In the genomic region with DNA sequence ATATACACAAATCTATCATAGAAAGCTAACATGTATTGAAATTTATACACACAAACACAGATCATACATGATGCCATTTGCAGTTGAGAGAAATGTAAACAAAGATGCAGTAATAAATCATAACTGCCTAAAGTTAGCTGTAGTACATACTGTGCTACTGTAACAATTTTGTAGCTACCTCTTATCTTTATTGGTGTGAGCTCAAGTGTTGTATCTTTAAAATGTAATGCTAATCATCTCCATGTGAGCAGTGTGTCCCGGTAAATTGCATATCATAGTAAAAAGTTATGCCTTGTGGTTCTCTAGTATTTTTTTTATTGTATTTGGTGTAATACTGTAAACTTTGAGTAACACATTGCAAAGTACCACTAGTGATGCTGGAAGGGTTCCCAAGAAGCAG, we compare ENCODE assay signal across 14 cellular contexts. TPM values are rescaled to one million over a fixed set of nuclear protein-coding genes. Genes with fewer than 3 reads are reported as not detected.
DNase-seq lines count a peak whose midpoint lies in the region; ATAC-seq, FAIRE-seq and TF ChIP-seq lines count a peak whose summit lies in the region.
"Had no signal": no experiment of that assay in that cellular context is flagged by ENCODE, and none has a peak within 500 bp of the region (broad histone marks: within the 10 kb centered on the region; RNA-seq: fewer than 3 reads in every experiment).

No MANE protein-coding gene starts in this region.

- TF ChIP-seq RAD21 in K562 (CRISPR knock-in tag; conservative IDR thresholded peaks at IDR 0.05 in 1 of 2, IDR thresholded peaks at IDR 0.05 in 1 of 2) = no peak

- TF ChIP-seq EP300 in K562 (IDR thresholded peaks at IDR 0.05; ENCODE audit: low read length) (no peak), ovary (IDR thresholded peaks at IDR 0.05) (no peak)

- H3K4me1 ChIP-seq in K562 (replicated peaks in 1 of 2; ENCODE audit: control insufficient read depth in 2 of 2, insufficient read depth in 2 of 2, low read length in 2 of 2) = no peaks in the 10 kb centered on the region; a peak in 1 of 5 replicates
- no peaks in the 10 kb centered on the region for H3K4me1 ChIP-seq in ovary (ENCODE audit: insufficient read depth)

- H3K4me3 ChIP-seq in K562 = no peak overlapping the region
- no peak overlapping the region for H3K4me3 ChIP-seq in ovary
- H3K4me3 ChIP-seq: BLaER1 treated with 17β-estradiol and CSF1 and Interleukin-3, amounts not matched to agents 10 nM and 100 nM had no signal

- H3K27me3 ChIP-seq in K562 (ENCODE audit: control insufficient read depth in 2 of 2, insufficient read depth in 2 of 2, low read length in 2 of 2) = no peaks in the 10 kb centered on the region
- no peaks in the 10 kb centered on the region for H3K27me3 ChIP-seq in ovary
- H3K27me3 ChIP-seq: BLaER1 treated with 17β-estradiol and CSF1 and Interleukin-3, amounts not matched to agents 10 nM and 100 nM had no signal

- H3K9me1 ChIP-seq in K562 (ENCODE audit: control insufficient read depth, insufficient read depth, low read length) = no peaks in the 10 kb centered on the region

- FAIRE-seq in GM19239 (lab: Jason Lieb, UNC) (peak; percentile 26), K562 (lab: Jason Lieb, UNC) (no peak), urothelium cell line (lab: Jason Lieb, UNC) (peak; percentile 92)
- FAIRE-seq: H1, HepG2 had no signal

- H2AFZ ChIP-seq in K562 (ENCODE audit: low read depth, low read length) = no peak overlapping the region

- BruUV-seq in K562 (replicated peaks; lab: Mats Ljungman, UMichigan) = no TSS peak

- TF ChIP-seq POLR2A in K562 (conservative IDR thresholded peaks at IDR 0.05) (no peak), ovary (IDR thresholded peaks at IDR 0.05) (no peak)

- no peak overlapping the region for H3K9ac ChIP-seq in K562 (ENCODE audit: insufficient read depth in 1 of 2, low read depth in 2 of 2, low read length in 2 of 2)
- H3K9ac ChIP-seq: BLaER1 treated with 17β-estradiol and CSF1 and Interleukin-3, amounts not matched to agents 10 nM and 100 nM had no signal

- CTCF ChIA-PET in HEK293T (lab: Yijun Ruan, JAX) (interaction anchor here (0.8 kb wide), 1 partner anchor 9 kb away, joined by 3 read pairs; no protein-coding TSS in a partner anchor), K562 (lab: Yijun Ruan, JAX; ENCODE audit: low intra/inter-chr PET ratio) (no interaction called here)

- no peaks in the 10 kb centered on the region for H3K9me3 ChIP-seq in K562 (replicated peaks; ENCODE audit: control insufficient read depth, insufficient read depth, low read depth, low read length)
- no peaks in the 10 kb centered on the region for H3K9me3 ChIP-seq in ovary
- H3K9me3 ChIP-seq: BLaER1 treated with 17β-estradiol and CSF1 and Interleukin-3, amounts not matched to agents 10 nM and 100 nM had no signal

- TF ChIP-seq CTCF in K562 (IDR thresholded peaks at IDR 0.05 in 2 of 3, conservative IDR thresholded peaks at IDR 0.05 in 1 of 3; ENCODE audit: insufficient read depth in 2 of 3, low read depth in 1 of 3, low read length in 3 of 3) (no peak), ovary (IDR thresholded peaks at IDR 0.05) (no peak)

- H3K36me3 ChIP-seq in K562 (ENCODE audit: control insufficient read depth, insufficient read depth, low read length) = no peaks in the 10 kb centered on the region
- H3K36me3 ChIP-seq in ovary = no peaks in the 10 kb centered on the region
- H3K36me3 ChIP-seq: BLaER1 treated with 17β-estradiol and CSF1 and Interleukin-3, amounts not matched to agents 10 nM and 100 nM had no signal

- no peaks in the 10 kb centered on the region for H4K20me1 ChIP-seq in K562 (replicated peaks; ENCODE audit: control insufficient read depth, insufficient read depth, low read length)
- H4K20me1 ChIP-seq: BLaER1 treated with 17β-estradiol and CSF1 and Interleukin-3, amounts not matched to agents 10 nM and 100 nM had no signal

- H3K79me2 ChIP-seq in K562 (ENCODE audit: control insufficient read depth, insufficient read depth, low read length) = no peaks in the 10 kb centered on the region; the same call in 2 of the 3 replicates

- POLR2A ChIA-PET in HEK293T (lab: Yijun Ruan, JAX) = interaction anchor here (1.6 to 6.2 kb wide), 2 partner anchors 16 to 67 kb away, joined by 4 to 38 read pairs; partner anchors contain the start of gene PITPNB
- POLR2A ChIA-PET in K562 (lab: Yijun Ruan, JAX) = no interaction called here

- intact Hi-C loops in K562 (cut with micrococcal nuclease) = loop anchor here (10.0 kb wide), 1 partner anchor 51 kb away; no protein-coding TSS in a partner anchor
- intact Hi-C loops in ovary (cut with DNase I) = no loop called here

- DNase-seq in GM19239 (ENCODE audit: insufficient read length, low spot score) (no peak), HEK293T (ENCODE audit: extremely low spot score) (no peak), K562 (ENCODE audit: extremely low read depth in 1 of 4, low spot score in 3 of 4) (no peak), urothelium cell line (ENCODE audit: low spot score) (no peak), ovary (no peak), NCI-H2081 (lab: John Stamatoyannopoulos, UW) (no peak)
- DNase-seq: Calu3; CD8-positive, alpha-beta T cell; DMS79 treated with DMSO at 0.1 percent for 48 hours; GF-D8; H9 had no signal

- in situ Hi-C loops in K562 (cut with MboI) = no loop called here

- H3K4me2 ChIP-seq in K562 (ENCODE audit: insufficient read depth, low read length) = no peak overlapping the region
- H3K4me2 ChIP-seq: BLaER1 treated with 17β-estradiol and CSF1 and Interleukin-3, amounts not matched to agents 10 nM and 100 nM had no signal

- no peak overlapping the region for H3K27ac ChIP-seq in K562 (ENCODE audit: extremely low read depth, low read depth, low read length)
- H3K27ac ChIP-seq in ovary = no peak overlapping the region
- H3K27ac ChIP-seq: BLaER1 treated with 17β-estradiol and CSF1 and Interleukin-3, amounts not matched to agents 10 nM and 100 nM had no signal

- 73% methylated on average over 1 of the region's 1 CpG for WGBS in K562 (ENCODE audit: insufficient coverage, low coverage, missing lambda C conversion rate)
- 52 to 70% (median 63%) methylated on average over 1 of the region's 1 CpG for WGBS in ovary, 3 donors

- no peak for ATAC-seq in K562
- ATAC-seq: CD8-positive, alpha-beta T cell; HepG2 had no signal

TF ChIP-seq in HEK293T, 16 proteins besides CTCF, POLR2A, EP300 and RAD21:
- TF ChIP-seq PKNOX1 (IDR thresholded peaks at IDR 0.05) (peak; percentile 82), L3MBTL2 (conservative IDR thresholded peaks at IDR 0.05) (no peak), FOXA1 (IDR thresholded peaks at IDR 0.05) (no peak), HDGF (IDR thresholded peaks at IDR 0.05; ENCODE audit: borderline replicate concordance) (no peak), FOXM1 (IDR thresholded peaks at IDR 0.05; ENCODE audit: borderline replicate concordance) (no peak), BHLHE40 (IDR thresholded peaks at IDR 0.05; ENCODE audit: borderline replicate concordance) (no peak), CTBP1 (IDR thresholded peaks at IDR 0.05; ENCODE audit: borderline replicate concordance) (no peak)
TF ChIP-seq in HEK293T: peak in this region for 1.

TF ChIP-seq in K562, 482 proteins besides CTCF, POLR2A, EP300 and RAD21:
- TF ChIP-seq, protein P1, sequence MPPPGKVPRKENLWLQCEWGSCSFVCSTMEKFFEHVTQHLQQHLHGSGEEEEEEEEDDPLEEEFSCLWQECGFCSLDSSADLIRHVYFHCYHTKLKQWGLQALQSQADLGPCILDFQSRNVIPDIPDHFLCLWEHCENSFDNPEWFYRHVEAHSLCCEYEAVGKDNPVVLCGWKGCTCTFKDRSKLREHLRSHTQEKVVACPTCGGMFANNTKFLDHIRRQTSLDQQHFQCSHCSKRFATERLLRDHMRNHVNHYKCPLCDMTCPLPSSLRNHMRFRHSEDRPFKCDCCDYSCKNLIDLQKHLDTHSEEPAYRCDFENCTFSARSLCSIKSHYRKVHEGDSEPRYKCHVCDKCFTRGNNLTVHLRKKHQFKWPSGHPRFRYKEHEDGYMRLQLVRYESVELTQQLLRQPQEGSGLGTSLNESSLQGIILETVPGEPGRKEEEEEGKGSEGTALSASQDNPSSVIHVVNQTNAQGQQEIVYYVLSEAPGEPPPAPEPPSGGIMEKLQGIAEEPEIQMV (tag; conservative IDR thresholded peaks at IDR 0.05; ENCODE audit: low read depth) = no peak
- TF ChIP-seq MEIS2 (IDR thresholded peaks at IDR 0.05; ENCODE audit: partially characterized antibody) = peak; percentile 46

RNA-seq across cellular contexts. Expression of gene PITPNB, which starts 16.8 kb away (rescaled TPM):
- total RNA-seq in K562 (2011; cell fraction: chromatin; rRNA removed; ENCODE audit: low replicate concordance) = 47.8 and 167 TPM in 2 replicates
- 20.3 and 25.8 TPM in 2 replicates for total RNA-seq in K562 (2011; cell fraction: nucleolus; rRNA removed)
- total RNA-seq in K562 (2011; cell fraction: nucleoplasm; rRNA removed) = 70.5 and 141 TPM in 2 replicates
- total RNA-seq in K562 (2014; rRNA removed) = 13.0 and 13.1 TPM in 2 replicates
- 14.7 and 20.8 TPM in 2 replicates for total RNA-seq in K562 (2014; rRNA removed; fragmentation: Illumina TruSeq; extraction: Trizol)
- total RNA-seq in K562 (2015; rRNA removed; fragmentation: Illumina TruSeq; extraction: Trizol) = 12.6 and 14.2 TPM in 2 replicates
- total RNA-seq in K562 (2021) = 46.1 and 50.5 TPM in 2 replicates
- polyA plus RNA-seq in K562 (2011; rRNA removed) = 34.7 and 40.7 TPM in 2 replicates
- polyA plus RNA-seq in K562 (2011; cell fraction: cytosol; rRNA removed) = 11.6 and 18.5 TPM in 2 replicates
- polyA plus RNA-seq in K562 (2011; cell fraction: nucleus; rRNA removed) = 36.4 and 39.8 TPM in 2 replicates
- 26.6 and 55.2 TPM in 2 replicates for polyA plus RNA-seq in K562 (2012)
- 46.1 and 52.4 TPM in 2 replicates for polyA plus RNA-seq in K562 (2014; fragmentation: Illumina TruSeq; extraction: Trizol)
- 10 to 100 TPM; 32.2 to 44.3 TPM for polyA plus RNA-seq in K562 (2014; fragmentation: Nextera tagmentation; extraction: Ambion mirVana)
- polyA plus RNA-seq in K562 (2014; rRNA removed) = 28.9 and 43.8 TPM in 2 replicates
- 60.0 and 60.7 TPM in 2 replicates for polyA minus RNA-seq in K562 (2011; rRNA and poly(A)+ RNA removed)
- polyA minus RNA-seq in K562 (2011; cell fraction: cytosol; rRNA and poly(A)+ RNA removed) = 20.4 and 22.8 TPM in 2 replicates
- polyA minus RNA-seq in K562 (2011; cell fraction: nucleus; rRNA and poly(A)+ RNA removed) = 23.8 and 35.3 TPM in 2 replicates
- total RNA-seq in ovary = 10 to 100 TPM; 36.1 to 70.3 (median 60.9) TPM
- 10 to 100 TPM; 26.6 to 77.2 TPM for polyA plus RNA-seq in ovary
